Comparison of ENCODE assay signal across 1 cellular context in genomic region chr4:4491396-4491893, GRCh38.
TF ChIP-seq lines count a peak whose summit lies in the region.

No MANE protein-coding gene starts in this region.

TF ChIP-seq in H1, 55 proteins besides CTCF, POLR2A, EP300 and RAD21 (continued from another document):
- no peak for TF ChIP-seq PHF8 (conservative IDR thresholded peaks at IDR 0.05; ENCODE audit: low read depth, low read length)
- no peak for TF ChIP-seq GABPA (IDR thresholded peaks at IDR 0.05; ENCODE audit: borderline replicate concordance, insufficient read depth, low read length)
- TF ChIP-seq TBP (IDR thresholded peaks at IDR 0.05; ENCODE audit: low read depth, low read length) = no peak
- no peak for TF ChIP-seq SIRT6 (IDR thresholded peaks at IDR 0.05; ENCODE audit: low read length)
- TF ChIP-seq TEAD4 (IDR thresholded peaks at IDR 0.05; ENCODE audit: low read depth, low read length) = no peak
- no peak for TF ChIP-seq ZNF274 (IDR thresholded peaks at IDR 0.05; ENCODE audit: borderline replicate concordance, extremely low read depth, low read length)
- TF ChIP-seq, protein P1, sequence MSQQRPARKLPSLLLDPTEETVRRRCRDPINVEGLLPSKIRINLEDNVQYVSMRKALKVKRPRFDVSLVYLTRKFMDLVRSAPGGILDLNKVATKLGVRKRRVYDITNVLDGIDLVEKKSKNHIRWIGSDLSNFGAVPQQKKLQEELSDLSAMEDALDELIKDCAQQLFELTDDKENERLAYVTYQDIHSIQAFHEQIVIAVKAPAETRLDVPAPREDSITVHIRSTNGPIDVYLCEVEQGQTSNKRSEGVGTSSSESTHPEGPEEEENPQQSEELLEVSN (IDR thresholded peaks at IDR 0.05) = no peak
- TF ChIP-seq HDAC6 (IDR thresholded peaks at IDR 0.05; ENCODE audit: low read depth, low read length) = no peak
- no peak for TF ChIP-seq NANOG (IDR thresholded peaks at IDR 0.05; ENCODE audit: insufficient read depth, low read depth, low read length, poor library complexity, severe bottlenecking)
- TF ChIP-seq JUN (IDR thresholded peaks at IDR 0.05; ENCODE audit: low read depth, low read length) = no peak
- TF ChIP-seq, protein P2, sequence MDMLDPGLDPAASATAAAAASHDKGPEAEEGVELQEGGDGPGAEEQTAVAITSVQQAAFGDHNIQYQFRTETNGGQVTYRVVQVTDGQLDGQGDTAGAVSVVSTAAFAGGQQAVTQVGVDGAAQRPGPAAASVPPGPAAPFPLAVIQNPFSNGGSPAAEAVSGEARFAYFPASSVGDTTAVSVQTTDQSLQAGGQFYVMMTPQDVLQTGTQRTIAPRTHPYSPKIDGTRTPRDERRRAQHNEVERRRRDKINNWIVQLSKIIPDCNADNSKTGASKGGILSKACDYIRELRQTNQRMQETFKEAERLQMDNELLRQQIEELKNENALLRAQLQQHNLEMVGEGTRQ (IDR thresholded peaks at IDR 0.05; ENCODE audit: low read length) = no peak
